In genomic region chr2:201779996-201780673, GRCh38 we compare ENCODE assay signal across 8 cellular contexts. TPM values are rescaled to one million over a fixed set of nuclear protein-coding genes. Genes with fewer than 3 reads are reported as not detected.
DNase-seq lines count a peak whose midpoint lies in the region; ATAC-seq and TF ChIP-seq lines count a peak whose summit lies in the region.

No MANE protein-coding gene starts in this region.

- BruUV-seq in HCT116 (replicated peaks; lab: Mats Ljungman, UMichigan) (TSS peak; percentile 63), Panc1 (replicated peaks; lab: Mats Ljungman, UMichigan) (no TSS peak)

- intact Hi-C loops in HCT116 (cut with micrococcal nuclease), result no loop called here
- intact Hi-C loops in Panc1 (cut with micrococcal nuclease; ENCODE audit: unreplicated experiment), result no loop called here

- CTCF ChIA-PET in HCT116 (lab: Charles Lee), result interaction anchor here (1.0 to 1.5 kb wide), 2 partner anchors 15 to 548 kb away, joined by 5 read pairs; no protein-coding TSS in a partner anchor
- CTCF ChIA-PET in Panc1 (lab: Charles Lee), result interaction anchor here (0.6 kb wide), 1 partner anchor 50 kb away, joined by 3 read pairs; no protein-coding TSS in a partner anchor

- H3K27ac ChIP-seq in DOHH2 (ENCODE audit: low read depth, low read length) (no peak overlapping the region), HCT116 (ENCODE audit: low read depth, low read length) (peak overlapping the region; percentile 81), Panc1 (ENCODE audit: low read length) (peak overlapping the region; percentile 95), ectodermal cell (ENCODE audit: insufficient read depth, low read depth, low read length, poor library complexity, severe bottlenecking) (peak overlapping the region; percentile 80), urinary bladder (ENCODE audit: low read depth) (peak overlapping the region; percentile 71)

- no peak for TF ChIP-seq POLR2A in HCT116 (IDR thresholded peaks at IDR 0.05; ENCODE audit: borderline replicate concordance, extremely low read depth, insufficient read depth, insufficient read length)

- in situ Hi-C loops in Panc1 (cut with HindIII; ENCODE audit: low pct_unique_long_range_greater_than_20kb, low sequenced_read_pairs), result no loop called here

- H3K4me3 ChIP-seq in DOHH2 (ENCODE audit: low read length), result peak overlapping the region; percentile 98
- H3K4me3 ChIP-seq in HCT116 (replicated peaks in 1 of 2; ENCODE audit: low read depth in 1 of 2, low read length in 2 of 2), result peak overlapping the region; percentile 91 to 97
- peak overlapping the region; percentile 73 to 99 for H3K4me3 ChIP-seq in Panc1 (ENCODE audit: low read depth in 2 of 2, low read length in 2 of 2)
- peak overlapping the region; percentile 81 for H3K4me3 ChIP-seq in ectodermal cell (ENCODE audit: insufficient read depth, low read depth, low read length)
- H3K4me3 ChIP-seq in urinary bladder (ENCODE audit: low read depth, low read length), result peak overlapping the region; percentile 77

- H3K4me2 ChIP-seq in DOHH2 (ENCODE audit: low read length) (peak overlapping the region; percentile 92), HCT116 (ENCODE audit: low read length) (peak overlapping the region; percentile 92)

- H2AFZ ChIP-seq in HCT116 (ENCODE audit: low read depth, low read length, poor library complexity, severe bottlenecking), result no peak overlapping the region

- peaks cover 3% of the 10 kb centered on the region for H3K27me3 Mint-ChIP-seq in mesothelial cell of epicardium (ENCODE audit: low read depth)

- no peaks in the 10 kb centered on the region for H3K36me3 Mint-ChIP-seq in mesothelial cell of epicardium

- TF ChIP-seq CTCF in DOHH2 (IDR thresholded peaks at IDR 0.05; ENCODE audit: low read depth, low read length, poor library complexity, severe bottlenecking) (no peak), HCT116 (IDR thresholded peaks at IDR 0.05 in 2 of 3, conservative IDR thresholded peaks at IDR 0.05 in 1 of 3; ENCODE audit: borderline replicate concordance in 1 of 3, insufficient read depth in 1 of 3, low read depth in 2 of 3, low read length in 2 of 3) (no peak), Panc1 (IDR thresholded peaks at IDR 0.05) (no peak), mesothelial cell of epicardium (IDR thresholded peaks at IDR 0.05; ENCODE audit: unreplicated experiment) (no peak)

- POLR2A ChIA-PET in HCT116 (lab: Charles Lee) (interaction anchor here (1.4 kb wide), 1 partner anchor 548 kb away, joined by 3 read pairs; no protein-coding TSS in a partner anchor), Panc1 (lab: Charles Lee) (interaction anchor here (1.1 kb wide), 1 partner anchor 12 kb away, joined by 9 read pairs; no protein-coding TSS in a partner anchor)

- H3K4me1 Mint-ChIP-seq in mesothelial cell of epicardium, result peaks cover 36% of the 10 kb centered on the region

- H3K9me2 ChIP-seq in DOHH2 (replicated peaks; ENCODE audit: control insufficient read depth, low read length) (no peaks in the 10 kb centered on the region), HCT116 (ENCODE audit: insufficient read depth) (no peaks in the 10 kb centered on the region)

- peak overlapping the region; percentile 91 for H3K9ac ChIP-seq in HCT116 (ENCODE audit: low read length)

- TF ChIP-seq RAD21 in HCT116 (IDR thresholded peaks at IDR 0.05; ENCODE audit: low read depth), result no peak

- RAD21 ChIA-PET in HCT116 (lab: Charles Lee; ENCODE audit: low non-redundant PET in 1 of 2, low total read pairs in 2 of 2, uncharacterized antibody in 2 of 2, unreplicated experiment in 2 of 2), result no interaction called here

- peaks cover 15% of the 10 kb centered on the region for H3K4me1 ChIP-seq in DOHH2 (ENCODE audit: control insufficient read depth, low read length)
- peaks cover 11 to 31% of the 10 kb centered on the region in 2 experiments for H3K4me1 ChIP-seq in HCT116 (ENCODE audit: control insufficient read depth in 1 of 2, insufficient read depth in 2 of 2, low read length in 2 of 2)
- peaks cover 37% of the 10 kb centered on the region for H3K4me1 ChIP-seq in Panc1 (ENCODE audit: control insufficient read depth, insufficient read depth, low read length)
- peaks cover 7% of the 10 kb centered on the region for H3K4me1 ChIP-seq in ectodermal cell (ENCODE audit: control insufficient read depth, insufficient read depth, low read length)
- H3K4me1 ChIP-seq in urinary bladder (ENCODE audit: insufficient read depth), result no peaks in the 10 kb centered on the region

- peak overlapping the region; percentile 84 for H3K27ac Mint-ChIP-seq in mesothelial cell of epicardium

- DNase-seq in HCT116 (ENCODE audit: low read depth, low spot score) (no peak), Panc1 (ENCODE audit: low read depth, low spot score) (peak; percentile 20), mesothelial cell of epicardium (ENCODE audit: low spot score in 2 of 2, unreplicated experiment in 2 of 2) (no peak), mesenteric fat pad (ENCODE audit: low spot score) (no peak), inferior parietal cortex (ENCODE audit: extremely low spot score) (no peak)

- H3K79me2 ChIP-seq in DOHH2 (ENCODE audit: control insufficient read depth, low read length) (no peaks in the 10 kb centered on the region), HCT116 (ENCODE audit: insufficient read depth, low read length) (peaks cover 54% of the 10 kb centered on the region)

- H3K9me3 ChIP-seq in DOHH2 (ENCODE audit: control insufficient read depth, insufficient read depth, low read length) (no peaks in the 10 kb centered on the region), HCT116 (ENCODE audit: control insufficient read depth in 1 of 2, insufficient read depth in 1 of 2, low read depth in 1 of 2, low read length in 2 of 2) (no peaks in the 10 kb centered on the region), Panc1 (ENCODE audit: control insufficient read depth, insufficient read depth, low read depth, low read length) (no peaks in the 10 kb centered on the region), ectodermal cell (ENCODE audit: control insufficient read depth, low read length) (no peaks in the 10 kb centered on the region)

- H3K4me3 Mint-ChIP-seq in mesothelial cell of epicardium, result peak overlapping the region; percentile 92

- H3K36me3 ChIP-seq in DOHH2 (ENCODE audit: control insufficient read depth, low read length), result no peaks in the 10 kb centered on the region
- H3K36me3 ChIP-seq in HCT116 (ENCODE audit: control insufficient read depth in 1 of 2, insufficient read depth in 2 of 2, low read length in 2 of 2), result no peaks in the 10 kb centered on the region
- H3K36me3 ChIP-seq in Panc1 (ENCODE audit: control insufficient read depth, insufficient read depth, low read length), result no peaks in the 10 kb centered on the region; the same call in none of the 2 replicates
- no peaks in the 10 kb centered on the region for H3K36me3 ChIP-seq in ectodermal cell (ENCODE audit: control insufficient read depth, insufficient read depth, low read length)
- H3K36me3 ChIP-seq in urinary bladder (ENCODE audit: insufficient read depth), result peaks cover 2% of the 10 kb centered on the region

- 1 to 2% methylated on average over 21 of the region's 21 CpGs for WGBS in ectodermal cell, 2 experiments
- 2% methylated on average over 21 of the region's 21 CpGs for WGBS in urinary bladder

- ATAC-seq in HCT116 (peak; percentile 33), Panc1 (peak; percentile 19)

- H3F3A ChIP-seq in DOHH2 (ENCODE audit: control insufficient read depth, insufficient read depth), result no peaks in the 10 kb centered on the region

- H3K27me3 ChIP-seq in DOHH2 (ENCODE audit: control insufficient read depth, low read length) (peaks cover 9% of the 10 kb centered on the region), HCT116 (ENCODE audit: insufficient read depth, low read length) (no peaks in the 10 kb centered on the region), Panc1 (ENCODE audit: control insufficient read depth, insufficient read depth, low read length) (no peaks in the 10 kb centered on the region), ectodermal cell (ENCODE audit: control insufficient read depth, insufficient read depth, low read length, poor library complexity, severe bottlenecking) (no peaks in the 10 kb centered on the region)

- H4K20me1 ChIP-seq in DOHH2 (ENCODE audit: control insufficient read depth, insufficient read depth, low read depth, low read length) (no peaks in the 10 kb centered on the region), HCT116 (ENCODE audit: insufficient read depth) (no peaks in the 10 kb centered on the region; the same call in 1 of the 2 replicates)

- H3K9me3 Mint-ChIP-seq in mesothelial cell of epicardium, result no peaks in the 10 kb centered on the region

TF ChIP-seq in HCT116, 20 proteins besides CTCF, POLR2A, EP300 and RAD21:
- TF ChIP-seq EGR1 (IDR thresholded peaks at IDR 0.05; ENCODE audit: low read depth), result peak; percentile 68
- no peak for TF ChIP-seq FOSL1 (IDR thresholded peaks at IDR 0.05; ENCODE audit: low read depth)
- TF ChIP-seq CBX3 (IDR thresholded peaks at IDR 0.05; ENCODE audit: low read depth), result no peak

RNA-seq across cellular contexts. Expression of gene ALS2, which starts 0.6 kb away (rescaled TPM):
- total RNA-seq in HCT116 (2021; ENCODE audit: unreplicated experiment) (28.1 TPM), Panc1 (2021; ENCODE audit: unreplicated experiment) (47.5 TPM), mesothelial cell of epicardium (36.1 to 40.8 TPM (median 36.5 TPM) in 3 replicates), urinary bladder (28.2 TPM), mesenteric fat pad (23.6 TPM)
- polyA plus RNA-seq in HCT116 (2012), result 7.7 and 9.3 TPM in 2 replicates
- 17.5 TPM for polyA plus RNA-seq in Panc1 (2012; ENCODE audit: insufficient read length)
- 41.9 TPM for polyA plus RNA-seq in ectodermal cell (2013, experiment 1 of 4)
- 40.2 TPM for polyA plus RNA-seq in ectodermal cell (2013, experiment 2 of 4)
- polyA plus RNA-seq in ectodermal cell (2013, experiment 3 of 4), result 27.2 TPM
- polyA plus RNA-seq in ectodermal cell (2013, experiment 4 of 4), result 29.2 TPM
- 11.0 TPM for polyA plus RNA-seq in urinary bladder

RNA-seq across cellular contexts. Expression of gene CDK15, which starts 26.2 kb away (rescaled TPM):
- total RNA-seq in HCT116 (2021; ENCODE audit: unreplicated experiment), result not detected
- polyA plus RNA-seq in HCT116 (2012), result not detected in 2 replicates
- 4.8 TPM for total RNA-seq in Panc1 (2021; ENCODE audit: unreplicated experiment)
- 1.3 TPM for polyA plus RNA-seq in Panc1 (2012; ENCODE audit: insufficient read length)
- 0.11 TPM for polyA plus RNA-seq in ectodermal cell (2013, experiment 1 of 4)
- 0.25 TPM for polyA plus RNA-seq in ectodermal cell (2013, experiment 2 of 4)
- polyA plus RNA-seq in ectodermal cell (2013, experiment 3 of 4), result 0.32 TPM
- 0.08 TPM for polyA plus RNA-seq in ectodermal cell (2013, experiment 4 of 4)
- total RNA-seq in mesothelial cell of epicardium, result 6.8 to 7.3 TPM (median 7.2 TPM) in 3 replicates
- total RNA-seq in urinary bladder, result 3.7 TPM
- 1.6 TPM for polyA plus RNA-seq in urinary bladder
- total RNA-seq in mesenteric fat pad, result 1.9 TPM
